Comparison of ENCODE assay signal across 11 cellular contexts in genomic region chr15:78170848-78171773, GRCh38. TPM values are rescaled to one million over a fixed set of nuclear protein-coding genes. Genes with fewer than 3 reads are reported as not detected.
DNase-seq lines count a peak whose midpoint lies in the region; ATAC-seq and TF ChIP-seq lines count a peak whose summit lies in the region.
"Had no signal": no experiment of that assay in that cellular context is flagged by ENCODE, and none has a peak within 500 bp of the region (broad histone marks: within the 10 kb centered on the region; RNA-seq: fewer than 3 reads in every experiment).

No MANE protein-coding gene starts in this region.

- no peak for TF ChIP-seq CTCF in upper lobe of left lung (IDR thresholded peaks at IDR 0.05)

- peaks cover 58% of the 10 kb centered on the region for H3K4me1 Mint-ChIP-seq in activated CD4-positive, alpha-beta memory T cell treated with anti-CD3 and anti-CD28 coated beads, Interleukin-2, amount 10 ng/mL, durations not matched to agents 7 days and 5 days
- H3K4me1 Mint-ChIP-seq in activated CD4-positive, alpha-beta memory T cell treated with anti-CD3 and anti-CD28 coated beads for 36 hours (ENCODE audit: low read depth), result peaks cover 32% of the 10 kb centered on the region
- H3K4me1 Mint-ChIP-seq in T-helper 17 cell, result peaks cover 31% of the 10 kb centered on the region

- H3K9me3 ChIP-seq in T-helper 17 cell (ENCODE audit: control insufficient read depth, low read length, poor library complexity, severe bottlenecking), result no peaks in the 10 kb centered on the region
- H3K9me3 ChIP-seq in upper lobe of left lung, result no peaks in the 10 kb centered on the region

- H3K9me3 Mint-ChIP-seq in activated CD4-positive, alpha-beta memory T cell treated with anti-CD3 and anti-CD28 coated beads, Interleukin-2, amount 10 ng/mL, durations not matched to agents 7 days and 5 days, result no peaks in the 10 kb centered on the region
- H3K9me3 Mint-ChIP-seq in activated CD4-positive, alpha-beta memory T cell treated with anti-CD3 and anti-CD28 coated beads for 36 hours, result no peaks in the 10 kb centered on the region

- H3K27me3 ChIP-seq in upper lobe of left lung, result no peaks in the 10 kb centered on the region

- TF ChIP-seq POLR2A in upper lobe of left lung (IDR thresholded peaks at IDR 0.05), result no peak

- CTCF ChIA-PET in activated CD4-positive, alpha-beta memory T cell treated with anti-CD3 and anti-CD28 coated beads, Interleukin-2, amount 10 ng/mL, durations not matched to agents 7 days and 5 days (lab: Charles Lee), result interaction anchor here (0.7 to 3.9 kb wide), 3 partner anchors 24 to 40 kb away, joined by 3 to 16 read pairs (median 4); partner anchors contain the start of gene CIB2
- CTCF ChIA-PET in activated CD4-positive, alpha-beta memory T cell treated with anti-CD3 and anti-CD28 coated beads for 36 hours (lab: Charles Lee), result no interaction called here
- CTCF ChIA-PET in HEK293T (lab: Yijun Ruan, JAX), result interaction anchor here (1.1 kb wide), 1 partner anchor 69 kb away, joined by 3 read pairs; no protein-coding TSS in a partner anchor

- H3K27me3 Mint-ChIP-seq in activated CD4-positive, alpha-beta memory T cell treated with anti-CD3 and anti-CD28 coated beads, Interleukin-2, amount 10 ng/mL, durations not matched to agents 7 days and 5 days, result no peaks in the 10 kb centered on the region
- H3K27me3 Mint-ChIP-seq in activated CD4-positive, alpha-beta memory T cell treated with anti-CD3 and anti-CD28 coated beads for 36 hours, result no peaks in the 10 kb centered on the region
- H3K27me3 Mint-ChIP-seq in T-helper 17 cell, result no peaks in the 10 kb centered on the region

- no peak for DNase-seq in activated CD4-positive, alpha-beta memory T cell treated with anti-CD3 and anti-CD28 coated beads, Interleukin-2, amount 10 ng/mL, durations not matched to agents 7 days and 5 days
- no peak for DNase-seq in activated CD4-positive, alpha-beta memory T cell treated with anti-CD3 and anti-CD28 coated beads for 36 hours
- DNase-seq in T-helper 17 cell (no peak), upper lobe of left lung (no peak), HEK293T (ENCODE audit: extremely low spot score) (no peak), A172 (ENCODE audit: low spot score) (no peak)
- no peak for DNase-seq in stimulated activated CD4-positive, alpha-beta T cell treated with anti-CD3 and anti-CD28 coated beads, Interleukin-12 subunit alpha, Interleukin-12 subunit beta, amount 100 ng/mL, for 4 hours
- DNase-seq: hippocampal formation, posterior cingulate gyrus had no signal

- 86 to 92% methylated on average over 17 of the region's 17 CpGs for WGBS in upper lobe of left lung, 2 donors

- H3K36me3 ChIP-seq in upper lobe of left lung, result peaks cover 17 to 64% (median 50%) of the 10 kb centered on the region in 4 donors

- no peak for TF ChIP-seq EP300 in upper lobe of left lung (IDR thresholded peaks at IDR 0.05)

- H3K4me1 ChIP-seq in upper lobe of left lung, result no peaks in the 10 kb centered on the region

- H3K27ac Mint-ChIP-seq in activated CD4-positive, alpha-beta memory T cell treated with anti-CD3 and anti-CD28 coated beads, Interleukin-2, amount 10 ng/mL, durations not matched to agents 7 days and 5 days, result peak overlapping the region; percentile 32
- no peak overlapping the region for H3K27ac Mint-ChIP-seq in activated CD4-positive, alpha-beta memory T cell treated with anti-CD3 and anti-CD28 coated beads for 36 hours
- H3K27ac Mint-ChIP-seq in T-helper 17 cell, result no peak overlapping the region

- H3K4me3 ChIP-seq in upper lobe of left lung, result no peak overlapping the region

- POLR2A ChIA-PET in activated CD4-positive, alpha-beta memory T cell treated with anti-CD3 and anti-CD28 coated beads, Interleukin-2, amount 10 ng/mL, durations not matched to agents 7 days and 5 days (lab: Charles Lee), result interaction anchor here (1.7 kb wide), 1 partner anchor 22 kb away, joined by 8 read pairs; the partner anchor contains the start of gene IDH3A
- POLR2A ChIA-PET in activated CD4-positive, alpha-beta memory T cell treated with anti-CD3 and anti-CD28 coated beads for 36 hours (lab: Charles Lee), result no interaction called here
- POLR2A ChIA-PET in HEK293T (lab: Yijun Ruan, JAX), result interaction anchor here (0.6 kb wide), 1 partner anchor 128 kb away, joined by 4 read pairs; the partner anchor contains the start of gene SKIC8

- intact Hi-C loops in activated CD4-positive, alpha-beta memory T cell treated with anti-CD3 and anti-CD28 coated beads for 36 hours (cut with micrococcal nuclease), result no loop called here

- H3K4me3 Mint-ChIP-seq in activated CD4-positive, alpha-beta memory T cell treated with anti-CD3 and anti-CD28 coated beads, Interleukin-2, amount 10 ng/mL, durations not matched to agents 7 days and 5 days, result no peak overlapping the region
- H3K4me3 Mint-ChIP-seq in activated CD4-positive, alpha-beta memory T cell treated with anti-CD3 and anti-CD28 coated beads for 36 hours, result no peak overlapping the region
- H3K4me3 Mint-ChIP-seq in T-helper 17 cell, result no peak overlapping the region

- peaks cover 66% of the 10 kb centered on the region for H3K36me3 Mint-ChIP-seq in activated CD4-positive, alpha-beta memory T cell treated with anti-CD3 and anti-CD28 coated beads, Interleukin-2, amount 10 ng/mL, durations not matched to agents 7 days and 5 days (ENCODE audit: low read depth)
- peaks cover 54% of the 10 kb centered on the region for H3K36me3 Mint-ChIP-seq in activated CD4-positive, alpha-beta memory T cell treated with anti-CD3 and anti-CD28 coated beads for 36 hours
- H3K36me3 Mint-ChIP-seq in T-helper 17 cell (ENCODE audit: low read depth), result peaks cover 5% of the 10 kb centered on the region

- ATAC-seq in HG03039 (IDR thresholded peaks at IDR 0.05; ENCODE audit: unreplicated experiment) (peak; percentile 61), T-helper 17 cell (peak; percentile 53), upper lobe of left lung (ENCODE audit: low FRiP score in 2 of 2) (peak; percentile 23 to 26)
- ATAC-seq: activated CD4-positive, CD25-positive, alpha-beta regulatory T cell treated with anti-CD3 and anti-CD28 coated beads, Interleukin-2, amount 50 U/mL, for 24 hours had no signal

- H3K27ac ChIP-seq in upper lobe of left lung, result no peak overlapping the region

TF ChIP-seq in HEK293T, 16 proteins besides CTCF, POLR2A, EP300 and RAD21:
- no peak for TF ChIP-seq HDGF (IDR thresholded peaks at IDR 0.05; ENCODE audit: borderline replicate concordance)
- no peak for TF ChIP-seq SUZ12 (IDR thresholded peaks at IDR 0.05)
- TF ChIP-seq PKNOX1 (IDR thresholded peaks at IDR 0.05), result no peak
- no peak for TF ChIP-seq CTBP1 (IDR thresholded peaks at IDR 0.05; ENCODE audit: borderline replicate concordance)
- no peak for TF ChIP-seq ZNF384 (IDR thresholded peaks at IDR 0.05)
- TF ChIP-seq FOXM1 (IDR thresholded peaks at IDR 0.05; ENCODE audit: borderline replicate concordance), result no peak
- no peak for TF ChIP-seq ELF4 (IDR thresholded peaks at IDR 0.05)
- TF ChIP-seq ARNT (IDR thresholded peaks at IDR 0.05), result no peak
- no peak for TF ChIP-seq BHLHE40 (IDR thresholded peaks at IDR 0.05; ENCODE audit: borderline replicate concordance)
- TF ChIP-seq LEF1 (IDR thresholded peaks at IDR 0.05; ENCODE audit: borderline replicate concordance), result no peak
- TF ChIP-seq SP1 (IDR thresholded peaks at IDR 0.05), result no peak
- no peak for TF ChIP-seq TARDBP (IDR thresholded peaks at IDR 0.05)
- no peak for TF ChIP-seq NFRKB (IDR thresholded peaks at IDR 0.05)
- TF ChIP-seq L3MBTL2 (conservative IDR thresholded peaks at IDR 0.05), result no peak
TF ChIP-seq in HEK293T: peak in this region for 0.

RNA-seq across cellular contexts. Expression of gene IDH3A, which starts 21.9 kb away (rescaled TPM):
- 10 to 100 TPM; 73.5 to 85.0 TPM for total RNA-seq in activated CD4-positive, alpha-beta memory T cell treated with anti-CD3 and anti-CD28 coated beads, Interleukin-2, amount 10 ng/mL, durations not matched to agents 7 days and 5 days
- total RNA-seq in activated CD4-positive, alpha-beta memory T cell treated with anti-CD3 and anti-CD28 coated beads for 36 hours, result 100 to 1,000 TPM; 106 to 111 TPM
- total RNA-seq in T-helper 17 cell (10 to 100 TPM; 37.8 to 51.2 TPM), upper lobe of left lung (10 to 100 TPM; 17.5 to 80.1 (median 48.2) TPM)
- 66.2 and 71.5 TPM in 2 replicates for total RNA-seq in A172 (2014; rRNA removed; shearing (Covaris generic))

RNA-seq across cellular contexts. Expression of gene CIB2, which starts 39.9 kb away (rescaled TPM):
- 1 to 10 TPM in 1 of 2 experiments, under 1 TPM in 1; 0.91 to 1.1 TPM for total RNA-seq in activated CD4-positive, alpha-beta memory T cell treated with anti-CD3 and anti-CD28 coated beads, Interleukin-2, amount 10 ng/mL, durations not matched to agents 7 days and 5 days
- total RNA-seq in activated CD4-positive, alpha-beta memory T cell treated with anti-CD3 and anti-CD28 coated beads for 36 hours, result 1 to 10 TPM; 2.0 to 2.2 TPM
- total RNA-seq in T-helper 17 cell (under 1 TPM; 0.63 to 0.65 TPM), upper lobe of left lung (1 to 10 TPM in 3 of 6 donors, under 1 TPM in 2, not detected in 1; 0.77 to 5.2 (median 1.2) TPM)
- total RNA-seq in A172 (2014; rRNA removed; shearing (Covaris generic)), result 10.7 and 14.4 TPM in 2 replicates
